Comparison of ENCODE assay signal across 1 cellular context in genomic region chr22:37061611-37062365, GRCh38.
TF ChIP-seq lines count a peak whose summit lies in the region.

No MANE protein-coding gene starts in this region.

TF ChIP-seq in HepG2, 621 proteins besides CTCF, POLR2A, EP300 and RAD21:
- TF ChIP-seq ZNF512B (CRISPR knock-in tag; IDR thresholded peaks at IDR 0.05; ENCODE audit: borderline replicate concordance) (no peak), BORCS8-MEF2B (CRISPR knock-in tag; IDR thresholded peaks at IDR 0.05) (no peak), ZNF34 (CRISPR knock-in tag; IDR thresholded peaks at IDR 0.05; ENCODE audit: borderline replicate concordance) (no peak), ATF3 (CRISPR knock-in tag; IDR thresholded peaks at IDR 0.05) (no peak), ZMYM3 (CRISPR knock-in tag; IDR thresholded peaks at IDR 0.05) (0 out of 2 replicates have a peak, but pooled peaks have one; percentile 14), ATF4 (CRISPR knock-in tag; IDR thresholded peaks at IDR 0.05) (no peak), ZSCAN25 (CRISPR knock-in tag; IDR thresholded peaks at IDR 0.05) (peak; percentile 82), ZNF598 (CRISPR knock-in tag; IDR thresholded peaks at IDR 0.05; ENCODE audit: borderline replicate concordance) (no peak), ZNF768 (CRISPR knock-in tag; IDR thresholded peaks at IDR 0.05) (peak; percentile 96), ZNF282 (IDR thresholded peaks at IDR 0.05; ENCODE audit: partially characterized antibody) (no peak)
